Comparison of ENCODE assay signal across 27 cellular contexts in the genomic region with DNA sequence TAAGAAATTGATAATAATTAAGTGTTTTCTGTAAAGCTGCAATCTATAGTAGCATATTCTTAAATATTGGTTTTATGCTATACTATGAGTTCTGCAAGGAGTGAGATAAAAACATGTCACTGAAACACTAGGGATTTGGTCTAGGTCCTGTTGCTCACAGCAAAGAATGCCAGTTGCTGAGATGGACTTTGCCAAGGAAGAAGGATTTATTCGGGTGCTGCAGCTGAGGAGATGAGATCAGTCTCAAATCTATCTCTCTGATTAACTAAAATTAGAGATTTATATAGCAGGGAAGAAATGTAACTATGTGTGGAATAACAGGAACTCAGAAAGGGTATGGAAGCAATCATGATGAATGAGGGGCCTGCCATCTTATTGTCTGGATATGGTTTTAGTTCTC.
"Had no signal": no experiment of that assay in that cellular context is flagged by ENCODE, and none has a peak within 500 bp of the region (broad histone marks: within the 10 kb centered on the region; RNA-seq: fewer than 3 reads in every experiment).

No MANE protein-coding gene starts in this region.

- H3K4me1 ChIP-seq: ascending aorta had no signal

- H3K36me3 ChIP-seq: ascending aorta had no signal

- H3K27ac ChIP-seq: ascending aorta, VCaP had no signal

- FAIRE-seq: TTC549 had no signal

- H3K27me3 ChIP-seq: ascending aorta had no signal

- DNase-seq: activated B cell treated with CpG ODN at 0.5 μM for 24 hours; activated CD4-positive, alpha-beta memory T cell treated with anti-CD3 and anti-CD28 coated beads, Interleukin-2, amount 10 ng/mL, durations not matched to agents 7 days and 5 days; activated CD4-positive, alpha-beta T cell treated with anti-CD3 and anti-CD28 coated beads for 48 hours; activated CD4-positive, alpha-beta T cell treated with anti-CD3 and anti-CD28 coated beads, Interleukin-2, amount 10 ng/mL, durations not matched to agents 7 days and 5 days; activated CD4-positive, alpha-beta T cell treated with anti-CD3 and anti-CD28 coated beads, Interleukin-2, amount 50 U/mL, for 48 hours; activated CD4-positive, CD25-positive, alpha-beta regulatory T cell treated with anti-CD3 and anti-CD28 coated beads, Interleukin-2, amount 50 U/mL, for 72 hours; activated CD8-positive, alpha-beta memory T cell treated with anti-CD3 and anti-CD28 coated beads for 24 hours; activated CD8-positive, alpha-beta memory T cell treated with anti-CD3 and anti-CD28 coated beads, Interleukin-2, amount 10 ng/mL, durations not matched to agents 7 days and 5 days; activated CD8-positive, alpha-beta memory T cell treated with anti-CD3 and anti-CD28 coated beads, Interleukin-2, amount 50 U/mL, for 48 hours; activated CD8-positive, alpha-beta T cell treated with anti-CD3 and anti-CD28 coated beads, Interleukin-2, amount 10 ng/mL, durations not matched to agents 7 days and 5 days; activated effector memory CD4-positive, alpha-beta T cell treated with Interleukin-2 at 50 U/mL for 16 hours; activated gamma-delta T cell; activated naive CD4-positive, alpha-beta T cell treated with anti-CD3 and anti-CD28 coated beads, Interleukin-2, amount 10 ng/mL, durations not matched to agents 7 days and 5 days; activated naive CD4-positive, alpha-beta T cell treated with Interleukin-2 at 50 U/mL for 16 hours; activated naive CD8-positive, alpha-beta T cell treated with anti-CD3 and anti-CD28 coated beads, Interleukin-2, amount 10 ng/mL, durations not matched to agents 7 days and 5 days; activated naive CD8-positive, alpha-beta T cell treated with anti-CD3 and anti-CD28 coated beads, Interleukin-2, amount 50 U/mL, for 24 hours; activated T-cell treated with anti-CD3 and anti-CD28 coated beads, Interleukin-2, amount 50 U/mL, for 24 hours; activated T-cell treated with anti-CD3 and anti-CD28 coated beads, Interleukin-2, amount 50 U/mL, for 48 hours; amygdala; anterior cingulate cortex; central memory CD4-positive, alpha-beta T cell; T-helper 1 cell; T-helper 2 cell; T-helper 9 cell had no signal

- H3K9me3 ChIP-seq: ascending aorta had no signal

- ATAC-seq: activated CD8-positive, alpha-beta memory T cell treated with anti-CD3 and anti-CD28 coated beads, Interleukin-2, amount 10 ng/mL, durations not matched to agents 7 days and 5 days; activated CD8-positive, alpha-beta T cell treated with anti-CD3 and anti-CD28 coated beads, Interleukin-2, amount 10 ng/mL, durations not matched to agents 7 days and 5 days; activated naive CD8-positive, alpha-beta T cell treated with anti-CD3 and anti-CD28 coated beads, Interleukin-2, amount 50 U/mL, for 24 hours had no signal

- H3K4me3 ChIP-seq: ascending aorta had no signal
